In the genomic region with DNA sequence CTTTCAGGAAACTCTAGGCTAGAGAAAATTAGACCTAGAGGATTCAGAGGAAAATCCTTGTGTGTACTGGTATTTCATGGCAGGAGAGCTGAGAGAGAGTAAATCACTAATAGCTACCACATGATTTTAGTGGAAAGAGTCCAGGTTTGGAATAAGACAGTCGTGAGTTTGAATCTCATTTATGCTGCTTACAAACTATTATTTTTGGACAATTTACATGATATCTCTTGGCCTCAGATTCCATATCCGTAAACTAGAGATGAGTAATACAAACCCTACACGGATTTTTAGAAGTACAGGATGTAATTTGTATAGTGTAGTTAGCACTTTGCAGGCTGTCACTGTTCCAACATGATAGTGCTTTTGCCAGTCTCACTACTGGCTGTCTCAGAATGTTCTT, we compare ENCODE assay signal across 16 cellular contexts. TPM values are rescaled to one million over a fixed set of nuclear protein-coding genes. Genes with fewer than 3 reads are reported as not detected.
A peak's percentile ranks its signal among the peaks of the same experiment; 100 is the strongest.
DNase-seq lines count a peak whose midpoint lies in the region; ATAC-seq and TF ChIP-seq lines count a peak whose summit lies in the region.
"Had no signal": no experiment of that assay in that cellular context is flagged by ENCODE, and none has a peak within 500 bp of the region (broad histone marks: within the 10 kb centered on the region; RNA-seq: fewer than 3 reads in every experiment).

No MANE protein-coding gene starts in this region.

- H3K27ac Mint-ChIP-seq in nephron progenitor cell, result peak overlapping the region; percentile 14
- H3K27ac Mint-ChIP-seq: activated naive CD4-positive, alpha-beta T cell treated with anti-CD3 and anti-CD28 coated beads, Interleukin-2, amount 50 U/mL, for 72 hours had no signal

- intact Hi-C loops in Right ventricle myocardium inferior (cut with DNase I), result no loop called here

- peaks cover 25% of the 10 kb centered on the region for H3K4me1 Mint-ChIP-seq in nephron progenitor cell

- TF ChIP-seq CTCF in NB4 (IDR thresholded peaks at IDR 0.05; ENCODE audit: low read depth, low read length) (no peak), nephron progenitor cell (IDR thresholded peaks at IDR 0.05) (no peak)

- no peaks in the 10 kb centered on the region for H3K9me3 Mint-ChIP-seq in nephron progenitor cell
- H3K9me3 Mint-ChIP-seq: naive thymus-derived CD4-positive, alpha-beta T cell had no signal

- peaks cover 4% of the 10 kb centered on the region for H3K27me3 Mint-ChIP-seq in nephron progenitor cell (ENCODE audit: low read depth, poor library complexity)

- DNase-seq in EL (peak; percentile 45), NB4 (ENCODE audit: low read depth) (no peak), dermis microvascular lymphatic vessel endothelial cell (ENCODE audit: low read depth in 2 of 2) (peak; percentile 58 to 67), nephron progenitor cell (no peak), Right ventricle myocardium inferior (ENCODE audit: missing footprints) (no peak), DMS53 (lab: John Stamatoyannopoulos, UW) (no peak)
- no peak for DNase-seq in activated CD8-positive, alpha-beta memory T cell treated with anti-CD3 and anti-CD28 coated beads, Interleukin-2, amount 50 U/mL, for 48 hours
- DNase-seq: activated CD4-positive, CD25-positive, alpha-beta regulatory T cell treated with anti-CD3 and anti-CD28 coated beads, Interleukin-2, amount 50 U/mL, for 72 hours; erythroblast; naive thymus-derived CD4-positive, alpha-beta T cell; psoas muscle; substantia nigra; T-helper 2 cell had no signal

- no peaks in the 10 kb centered on the region for H3K36me3 Mint-ChIP-seq in nephron progenitor cell (ENCODE audit: low read depth)
- H3K36me3 Mint-ChIP-seq: activated naive CD4-positive, alpha-beta T cell treated with anti-CD3 and anti-CD28 coated beads, Interleukin-2, amount 50 U/mL, for 72 hours had no signal

- no peak overlapping the region for H3K4me3 Mint-ChIP-seq in nephron progenitor cell

- H3K4me3 ChIP-seq in NB4 (ENCODE audit: low read depth, low read length), result peak overlapping the region; percentile 12
- H3K4me3 ChIP-seq: psoas muscle had no signal

- ATAC-seq in GM21515 (IDR thresholded peaks at IDR 0.05; ENCODE audit: unreplicated experiment) (no peak), Right ventricle myocardium inferior (no peak)
- ATAC-seq: naive thymus-derived CD4-positive, alpha-beta T cell; psoas muscle had no signal

- TF ChIP-seq POLR2A in NB4 (IDR thresholded peaks at IDR 0.05; ENCODE audit: extremely low read depth, insufficient read length), result no peak

RNA-seq across cellular contexts. Expression of a gene that starts 2.7 kb away (rescaled TPM):
- total RNA-seq in dermis microvascular lymphatic vessel endothelial cell (0.38 and 0.51 TPM in 2 replicates), Right ventricle myocardium inferior (not detected)
- total RNA-seq: liver had no signal

Comparison
In these comparisons a context has a peak if more than half of its experiments do, and no peak if none do; other contexts are left out.
1. DNase-seq: peak in EL (single experiment) and dermis microvascular lymphatic vessel endothelial cell (2 of 2); none in NB4 (single experiment), nephron progenitor cell (single experiment), Right ventricle myocardium inferior (single experiment), DMS53 (single experiment) and activated CD8-positive, alpha-beta memory T cell treated with anti-CD3 and anti-CD28 coated beads, Interleukin-2, amount 50 U/mL, for 48 hours (single experiment).